Comparison of ENCODE assay signal across 23 cellular contexts in the genomic region with DNA sequence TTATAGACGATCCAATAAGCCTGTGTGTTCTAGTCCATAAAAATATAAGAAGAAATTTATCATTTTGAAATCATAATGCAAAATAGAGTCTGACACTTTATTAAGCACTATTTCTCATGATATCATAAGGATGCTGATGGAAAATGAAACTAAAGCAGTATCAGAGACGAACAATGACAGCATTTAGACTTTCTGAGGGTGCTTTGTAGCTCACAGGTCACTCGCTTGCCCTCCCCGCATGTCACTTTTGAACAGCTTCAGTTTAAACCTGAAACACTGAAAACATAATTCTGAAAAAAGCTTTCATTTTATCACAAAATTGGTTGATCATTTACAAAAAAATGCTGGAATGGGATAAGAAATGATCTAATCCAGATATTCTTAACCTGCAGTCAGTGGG.
DNase-seq lines count a peak whose midpoint lies in the region; ATAC-seq, FAIRE-seq and TF ChIP-seq lines count a peak whose summit lies in the region.
"Had no signal": no experiment of that assay in that cellular context is flagged by ENCODE, and none has a peak within 500 bp of the region (broad histone marks: within the 10 kb centered on the region; RNA-seq: fewer than 3 reads in every experiment).

No MANE protein-coding gene starts in this region.

- ATAC-seq in A549 (no peak), GM18861 (IDR thresholded peaks at IDR 0.05; ENCODE audit: unreplicated experiment) (peak; percentile 38), HG03060 (IDR thresholded peaks at IDR 0.05; ENCODE audit: low read depth, unreplicated experiment) (peak; percentile 31), GM19452 (IDR thresholded peaks at IDR 0.05; ENCODE audit: unreplicated experiment) (no peak)
- no peak for ATAC-seq in CD4-positive, alpha-beta T cell (ENCODE audit: poor library complexity)
- ATAC-seq: gastrocnemius medialis, T-cell, upper lobe of right lung had no signal

- FAIRE-seq in A549 (lab: Jason Lieb, UNC): no peak
- FAIRE-seq: A204.1 had no signal

- TF ChIP-seq POLR2A in A549 (IDR thresholded peaks at IDR 0.05; ENCODE audit: low read length) (no peak), stomach (IDR thresholded peaks at IDR 0.05) (no peak)

- 70% methylated on average over 4 of the region's 4 CpGs for WGBS in A549 (ENCODE audit: missing lambda C conversion rate)
- 53 to 65% (median 61%) methylated on average over 4 of the region's 4 CpGs for WGBS in stomach, 5 donors

- H3K27ac ChIP-seq in A549 (no peak overlapping the region), coronary artery (no peak overlapping the region), stomach (no peak overlapping the region)
- H3K27ac ChIP-seq in CD4-positive, alpha-beta T cell (ENCODE audit: low read depth, low read length): no peak overlapping the region
- H3K27ac ChIP-seq: gastrocnemius medialis, HL-60, KMS-11, sigmoid colon, upper lobe of right lung had no signal

- no peaks in the 10 kb centered on the region for H3K4me1 Mint-ChIP-seq in CD14-positive monocyte
- peaks cover 45% of the 10 kb centered on the region for H3K4me1 Mint-ChIP-seq in CD4-positive, alpha-beta T cell (ENCODE audit: low read depth)
- H3K4me1 Mint-ChIP-seq: endodermal cell had no signal

- H3K4me3 Mint-ChIP-seq in CD14-positive monocyte: no peak overlapping the region
- H3K4me3 Mint-ChIP-seq in CD4-positive, alpha-beta T cell: no peak overlapping the region
- H3K4me3 Mint-ChIP-seq: activated naive CD8-positive, alpha-beta T cell treated with anti-CD3 and anti-CD28 coated beads for 36 hours; endodermal cell; T-cell had no signal

- no peaks in the 10 kb centered on the region for H3K9me3 Mint-ChIP-seq in CD14-positive monocyte
- H3K9me3 Mint-ChIP-seq in CD4-positive, alpha-beta T cell: no peaks in the 10 kb centered on the region
- H3K9me3 Mint-ChIP-seq: activated naive CD8-positive, alpha-beta T cell treated with anti-CD3 and anti-CD28 coated beads for 36 hours; endodermal cell; T-cell had no signal

- TF ChIP-seq EP300 in A549 (IDR thresholded peaks at IDR 0.05) (no peak), stomach (IDR thresholded peaks at IDR 0.05) (no peak)

- H3K9me3 ChIP-seq in A549: no peaks in the 10 kb centered on the region
- no peaks in the 10 kb centered on the region for H3K9me3 ChIP-seq in CD4-positive, alpha-beta T cell (ENCODE audit: control insufficient read depth, low read length)
- no peaks in the 10 kb centered on the region for H3K9me3 ChIP-seq in stomach
- H3K9me3 ChIP-seq: gastrocnemius medialis, sigmoid colon, upper lobe of right lung had no signal

- H3K36me3 Mint-ChIP-seq in CD14-positive monocyte: no peaks in the 10 kb centered on the region
- H3K36me3 Mint-ChIP-seq in CD4-positive, alpha-beta T cell (ENCODE audit: low read depth): no peaks in the 10 kb centered on the region
- H3K36me3 Mint-ChIP-seq: activated naive CD8-positive, alpha-beta T cell treated with anti-CD3 and anti-CD28 coated beads for 36 hours had no signal

- POLR2A ChIA-PET in A549 (lab: Yijun Ruan, JAX): no interaction called here
- POLR2A ChIA-PET in CD4-positive, alpha-beta T cell (lab: Charles Lee): no interaction called here

- CTCF ChIA-PET in A549 (lab: Yijun Ruan, JAX): no interaction called here
- CTCF ChIA-PET in CD4-positive, alpha-beta T cell (lab: Charles Lee): no interaction called here

- no peaks in the 10 kb centered on the region for H3K36me3 ChIP-seq in stomach
- H3K36me3 ChIP-seq: gastrocnemius medialis, sigmoid colon, upper lobe of right lung had no signal

- DNase-seq in A549 (ENCODE audit: low read depth in 1 of 2, low spot score in 1 of 2) (no peak), coronary artery (ENCODE audit: low spot score) (no peak), CD14-positive monocyte (ENCODE audit: low spot score) (no peak), stomach (no peak)
- no peak for DNase-seq in CD4-positive, alpha-beta T cell
- DNase-seq: activated CD4-positive, CD25-positive, alpha-beta regulatory T cell treated with anti-CD3 and anti-CD28 coated beads, Interleukin-2, amount 50 U/mL, for 72 hours; activated naive CD8-positive, alpha-beta T cell treated with anti-CD3 and anti-CD28 coated beads for 36 hours; endodermal cell; gastrocnemius medialis; GOT3; NCI-H1436; NCI-H510A; sigmoid colon; stimulated activated CD4-positive, alpha-beta T cell treated with anti-CD3 and anti-CD28 coated beads, Interleukin-4, amount 100 ng/mL, for 1 hour; T-cell; upper lobe of right lung had no signal

- H3K4me3 ChIP-seq in A549: no peak overlapping the region
- peak overlapping the region; percentile 16 for H3K4me3 ChIP-seq in coronary artery
- H3K4me3 ChIP-seq in stomach: no peak overlapping the region
- H3K4me3 ChIP-seq: gastrocnemius medialis, lung, sigmoid colon, upper lobe of right lung had no signal

- H3K27ac Mint-ChIP-seq in CD14-positive monocyte: no peak overlapping the region
- H3K27ac Mint-ChIP-seq in CD4-positive, alpha-beta T cell: no peak overlapping the region
- H3K27ac Mint-ChIP-seq: activated naive CD8-positive, alpha-beta T cell treated with anti-CD3 and anti-CD28 coated beads for 36 hours; endodermal cell; T-cell had no signal

- TF ChIP-seq CTCF in A549 (IDR thresholded peaks at IDR 0.05): no peak
- TF ChIP-seq CTCF in coronary artery (IDR thresholded peaks at IDR 0.05): no peak
- no peak for TF ChIP-seq CTCF in CD14-positive monocyte (IDR thresholded peaks at IDR 0.05)
- TF ChIP-seq CTCF in CD4-positive, alpha-beta T cell (IDR thresholded peaks at IDR 0.05): no peak
- TF ChIP-seq CTCF in stomach (IDR thresholded peaks at IDR 0.05): no peak

- H3K27me3 ChIP-seq in CD4-positive, alpha-beta T cell (ENCODE audit: control insufficient read depth, insufficient read depth, low read length): no peaks in the 10 kb centered on the region
- H3K27me3 ChIP-seq in stomach: peaks cover 0 to 8% (median 0%) of the 10 kb centered on the region in 3 donors
- H3K27me3 ChIP-seq: gastrocnemius medialis, sigmoid colon, upper lobe of right lung had no signal

- intact Hi-C loops in CD14-positive monocyte (cut with micrococcal nuclease): no loop called here
- intact Hi-C loops in CD4-positive, alpha-beta T cell (cut with DNase I, micrococcal nuclease): no loop called here
- intact Hi-C loops in stomach (cut with DNase I; ENCODE audit: low total_unique reads): no loop called here

- no peak for TF ChIP-seq RAD21 in A549 (conservative IDR thresholded peaks at IDR 0.05 in 1 of 2, IDR thresholded peaks at IDR 0.05 in 1 of 2)

- H3K27me3 Mint-ChIP-seq in CD14-positive monocyte (ENCODE audit: low read depth in 3 of 3): peaks cover 1 to 5% (median 3%) of the 10 kb centered on the region in 3 donors
- H3K27me3 Mint-ChIP-seq in CD4-positive, alpha-beta T cell: no peaks in the 10 kb centered on the region
- H3K27me3 Mint-ChIP-seq: activated naive CD8-positive, alpha-beta T cell treated with anti-CD3 and anti-CD28 coated beads for 36 hours had no signal

- H3K4me1 ChIP-seq in A549 (peaks cover 42% of the 10 kb centered on the region), stomach (peaks cover 0 to 6% (median 0%) of the 10 kb centered on the region in 4 donors)
- H3K4me1 ChIP-seq: sigmoid colon, upper lobe of right lung had no signal

- H3K4me2 ChIP-seq in A549: peak overlapping the region; percentile 39; the same call in 2 of the 3 replicates
- H3K4me2 ChIP-seq: KMS-11 had no signal

TF ChIP-seq in A549, 52 proteins besides CTCF, POLR2A, EP300 and RAD21:
- TF ChIP-seq HOXA7 (CRISPR knock-in tag; IDR thresholded peaks at IDR 0.05) (no peak), GATA3 (IDR thresholded peaks at IDR 0.05; ENCODE audit: borderline replicate concordance) (no peak), SMC3 (IDR thresholded peaks at IDR 0.05) (no peak), RCOR1 (IDR thresholded peaks at IDR 0.05; ENCODE audit: low read depth, low read length) (no peak), JUN (IDR thresholded peaks at IDR 0.05) (no peak), KDM5A (IDR thresholded peaks at IDR 0.05) (no peak), HOXB5 (CRISPR knock-in tag; IDR thresholded peaks at IDR 0.05) (no peak), MAZ (IDR thresholded peaks at IDR 0.05; ENCODE audit: borderline replicate concordance, low read depth, low read length) (no peak), FOSB (CRISPR knock-in tag; IDR thresholded peaks at IDR 0.05) (no peak), CBX8 (IDR thresholded peaks at IDR 0.05) (no peak), EHF (CRISPR knock-in tag; IDR thresholded peaks at IDR 0.05) (no peak), POLR2AphosphoS2 (conservative IDR thresholded peaks at IDR 0.05; ENCODE audit: low read length) (no peak), TFCP2L1 (CRISPR knock-in tag; IDR thresholded peaks at IDR 0.05) (no peak), NFE2L2 (conservative IDR thresholded peaks at IDR 0.05; ENCODE audit: low read length) (no peak)
- TF ChIP-seq, protein P1, sequence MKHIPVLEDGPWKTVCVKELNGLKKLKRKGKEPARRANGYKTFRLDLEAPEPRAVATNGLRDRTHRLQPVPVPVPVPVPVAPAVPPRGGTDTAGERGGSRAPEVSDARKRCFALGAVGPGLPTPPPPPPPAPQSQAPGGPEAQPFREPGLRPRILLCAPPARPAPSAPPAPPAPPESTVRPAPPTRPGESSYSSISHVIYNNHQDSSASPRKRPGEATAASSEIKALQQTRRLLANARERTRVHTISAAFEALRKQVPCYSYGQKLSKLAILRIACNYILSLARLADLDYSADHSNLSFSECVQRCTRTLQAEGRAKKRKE (CRISPR knock-in tag; IDR thresholded peaks at IDR 0.05; ENCODE audit: low read depth): no peak
- TF ChIP-seq, protein P2, sequence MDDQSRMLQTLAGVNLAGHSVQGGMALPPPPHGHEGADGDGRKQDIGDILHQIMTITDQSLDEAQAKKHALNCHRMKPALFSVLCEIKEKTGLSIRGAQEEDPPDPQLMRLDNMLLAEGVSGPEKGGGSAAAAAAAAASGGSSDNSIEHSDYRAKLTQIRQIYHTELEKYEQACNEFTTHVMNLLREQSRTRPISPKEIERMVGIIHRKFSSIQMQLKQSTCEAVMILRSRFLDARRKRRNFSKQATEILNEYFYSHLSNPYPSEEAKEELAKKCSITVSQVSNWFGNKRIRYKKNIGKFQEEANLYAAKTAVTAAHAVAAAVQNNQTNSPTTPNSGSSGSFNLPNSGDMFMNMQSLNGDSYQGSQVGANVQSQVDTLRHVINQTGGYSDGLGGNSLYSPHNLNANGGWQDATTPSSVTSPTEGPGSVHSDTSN (IDR thresholded peaks at IDR 0.05): no peak
- TF ChIP-seq, protein P3, sequence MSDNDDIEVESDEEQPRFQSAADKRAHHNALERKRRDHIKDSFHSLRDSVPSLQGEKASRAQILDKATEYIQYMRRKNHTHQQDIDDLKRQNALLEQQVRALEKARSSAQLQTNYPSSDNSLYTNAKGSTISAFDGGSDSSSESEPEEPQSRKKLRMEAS (IDR thresholded peaks at IDR 0.05): no peak
TF ChIP-seq in A549: peak in this region for 0.

Comparison
In these comparisons a context has a peak if more than half of its experiments do, and no peak if none do; other contexts are left out.
1. ATAC-seq: peak in GM18861 (single experiment) and HG03060 (single experiment); none in A549 (0 of 2), GM19452 (single experiment) and CD4-positive, alpha-beta T cell (single experiment).